ENCODE assay signal across 1 cellular context in genomic region chr10:52442576-52442975, GRCh38.
TF ChIP-seq lines count a peak whose summit lies in the region.

No MANE protein-coding gene starts in this region.

TF ChIP-seq in HepG2, 621 proteins besides CTCF, POLR2A, EP300 and RAD21 (continued from another document):
- TF ChIP-seq CCAR2 (optimal IDR thresholded peaks at IDR 0.05; ENCODE audit: low read depth, low read length): no peak
- TF ChIP-seq DDIT3 (CRISPR knock-in tag; IDR thresholded peaks at IDR 0.05): no peak
- TF ChIP-seq ZNF670 (CRISPR knock-in tag; IDR thresholded peaks at IDR 0.05; ENCODE audit: borderline replicate concordance): no peak
- no peak for TF ChIP-seq KMT2B (CRISPR knock-in tag; IDR thresholded peaks at IDR 0.05)
- no peak for TF ChIP-seq DR1 (CRISPR knock-in tag; IDR thresholded peaks at IDR 0.05)
TF ChIP-seq in HepG2: peak in this region for 2.
